In the genomic region with DNA sequence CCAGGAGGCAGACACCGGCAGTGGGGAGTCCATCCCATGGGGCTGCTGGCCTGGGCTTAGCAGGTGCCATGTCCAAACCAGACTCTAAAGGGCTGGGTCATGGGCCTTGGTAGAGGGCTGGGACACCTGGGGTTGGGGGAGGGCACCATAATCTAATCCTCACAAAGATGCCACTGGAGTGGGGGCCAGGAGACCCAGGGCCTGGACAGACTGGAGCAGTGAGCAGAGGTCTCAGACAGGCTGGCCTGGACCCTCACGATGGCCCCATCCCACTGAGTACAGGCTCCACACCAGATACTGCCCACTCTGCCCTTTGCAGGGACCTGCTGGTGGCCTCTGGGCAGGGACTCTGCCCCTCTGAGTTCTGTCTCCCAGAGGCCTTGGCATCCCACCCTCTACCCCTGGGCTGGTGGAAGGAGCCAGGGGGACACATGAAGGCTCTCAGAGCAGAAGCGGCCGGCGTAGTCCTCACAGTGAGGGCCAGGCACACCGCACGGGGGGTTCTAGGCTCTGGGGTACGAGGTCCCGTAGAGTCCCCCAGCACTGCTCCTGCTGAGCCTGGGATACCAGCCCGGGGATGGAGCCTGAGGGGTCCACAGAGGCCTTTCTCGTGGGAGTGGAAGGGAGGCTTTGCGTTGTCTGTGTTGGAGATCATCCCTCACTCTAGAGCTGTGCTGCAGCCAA, we compare ENCODE assay signal across 34 cellular contexts. TPM values are rescaled to one million over a fixed set of nuclear protein-coding genes. Genes with fewer than 3 reads are reported as not detected.
"Had no signal": no experiment of that assay in that cellular context is flagged by ENCODE, and none has a peak within 500 bp of the region (broad histone marks: within the 10 kb centered on the region; RNA-seq: fewer than 3 reads in every experiment).

No MANE protein-coding gene starts in this region.

- FAIRE-seq: small intestine had no signal

- H3K4me3 ChIP-seq: hepatocyte, lung, ovary, prostate gland, tibial nerve, uterus had no signal

- H3K9me3 ChIP-seq: neutrophil, ovary, prostate gland, tibial nerve, uterus had no signal

- H2AFZ ChIP-seq: hepatocyte had no signal

- H3K4me1 ChIP-seq: prostate gland, tibial nerve, uterus had no signal

- H3K36me3 ChIP-seq: neutrophil, ovary, prostate gland, uterus had no signal

- H3K27me3 ChIP-seq: hepatocyte, neutrophil, ovary, uterus had no signal

- H3K27ac ChIP-seq: hepatocyte, neutrophil, ovary, prostate gland, tibial nerve, uterus had no signal

- H3K4me2 ChIP-seq: hepatocyte had no signal

- DNase-seq: head of caudate nucleus; islet precursor cell; kidney glomerular epithelial cell; left cardiac atrium; left ventricle myocardium superior; mesendoderm; naive B cell; occipital lobe; ovary; retina; right cardiac atrium; small intestine; stimulated activated CD4-positive, alpha-beta T cell treated with anti-CD3 and anti-CD28 coated beads, Interleukin-1b, Interleukin-23, amount 100 ng/mL, for 48 hours; stimulated activated CD4-positive, alpha-beta T cell treated with anti-CD3 and anti-CD28 coated beads, Interleukin-2, amount 100 ng/mL, for 48 hours; stimulated activated CD4-positive, alpha-beta T cell treated with anti-CD3 and anti-CD28 coated beads, Interleukin-4, amount 100 ng/mL, for 4 hours; stimulated activated CD8-positive, alpha-beta memory T cell treated with anti-CD3 and anti-CD28 coated beads, Interleukin-4, amount 100 ng/mL, for 48 hours; stimulated activated naive CD4-positive, alpha-beta T cell treated with Interleukin-2 at 50 U/mL for 16 hours; stimulated activated naive CD8-positive, alpha-beta T cell treated with anti-CD3 and anti-CD28 coated beads, Interleukin-15, amount 100 ng/mL, for 72 hours; substantia nigra; uterus had no signal

- ATAC-seq: left cardiac atrium; left lobe of liver; left ventricle myocardium superior; sciatic nerve; stimulated activated memory B cell treated with anti-CD40 and anti-IgM and Interleukin-4, amounts not matched to agents 10 μg/mL and 1 μg/mL and 100 μg/mL, for 72 hours; stimulated activated naive CD8-positive, alpha-beta T cell treated with anti-CD3 and anti-CD28 coated beads, Interleukin-15, amount 100 ng/mL, for 72 hours had no signal

RNA-seq across cellular contexts. Expression of gene PRSS33, which starts 44.9 kb away (rescaled TPM):
- total RNA-seq: hepatocyte, left cardiac atrium, left lobe of liver, left ventricle myocardium superior, mesothelial cell of epicardium, mononuclear cell, occipital lobe, prostate gland, right cardiac atrium, sciatic nerve, tibial nerve, ureter had no signal
- polyA plus RNA-seq: hepatocyte, ovary, right cardiac atrium, small intestine had no signal

RNA-seq across cellular contexts. Expression of gene PRSS41, which starts 55.8 kb away (rescaled TPM):
- total RNA-seq: hepatocyte, left cardiac atrium, left lobe of liver, left ventricle myocardium superior, lung, mesothelial cell of epicardium, mononuclear cell, neural crest cell, occipital lobe, prostate gland, right cardiac atrium, sciatic nerve, temporal lobe, tibial nerve, ureter, uterus had no signal
- polyA plus RNA-seq: hepatocyte, lung, ovary, right cardiac atrium, small intestine, thymus had no signal
